ENCODE assay signal across 1 cellular context in the genomic region with DNA sequence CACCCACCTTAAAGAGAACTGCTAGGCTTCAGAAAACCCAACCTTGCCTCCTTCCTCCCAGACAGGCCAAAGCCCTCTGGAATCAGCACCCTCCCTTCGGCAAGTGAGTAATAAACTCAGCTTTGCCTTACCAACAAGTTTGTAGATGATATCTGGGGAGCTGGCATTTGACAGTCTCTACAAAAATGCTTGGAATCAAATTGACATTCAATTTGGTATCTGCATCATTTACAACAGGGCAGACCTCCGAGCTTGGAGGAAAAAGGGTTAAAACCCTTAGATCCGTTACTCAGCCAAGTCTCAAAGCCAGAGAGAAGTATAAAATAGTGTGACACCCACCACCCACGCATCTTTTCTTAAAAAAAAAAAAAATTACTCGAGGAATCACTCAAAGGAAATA.
TF ChIP-seq lines count a peak whose summit lies in the region.

No MANE protein-coding gene starts in this region.

TF ChIP-seq in IMR-90, 13 proteins besides CTCF, POLR2A, EP300 and RAD21:
- TF ChIP-seq MXI1 (IDR thresholded peaks at IDR 0.05; ENCODE audit: borderline replicate concordance, low read depth, low read length) (no peak), MAZ (IDR thresholded peaks at IDR 0.05; ENCODE audit: borderline replicate concordance, low read depth, low read length) (no peak), RFX5 (IDR thresholded peaks at IDR 0.05; ENCODE audit: low read depth, low read length) (no peak), CHD1 (IDR thresholded peaks at IDR 0.05; ENCODE audit: low read depth, low read length) (no peak)
- TF ChIP-seq, protein P1, sequence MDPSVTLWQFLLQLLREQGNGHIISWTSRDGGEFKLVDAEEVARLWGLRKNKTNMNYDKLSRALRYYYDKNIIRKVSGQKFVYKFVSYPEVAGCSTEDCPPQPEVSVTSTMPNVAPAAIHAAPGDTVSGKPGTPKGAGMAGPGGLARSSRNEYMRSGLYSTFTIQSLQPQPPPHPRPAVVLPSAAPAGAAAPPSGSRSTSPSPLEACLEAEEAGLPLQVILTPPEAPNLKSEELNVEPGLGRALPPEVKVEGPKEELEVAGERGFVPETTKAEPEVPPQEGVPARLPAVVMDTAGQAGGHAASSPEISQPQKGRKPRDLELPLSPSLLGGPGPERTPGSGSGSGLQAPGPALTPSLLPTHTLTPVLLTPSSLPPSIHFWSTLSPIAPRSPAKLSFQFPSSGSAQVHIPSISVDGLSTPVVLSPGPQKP (IDR thresholded peaks at IDR 0.05; ENCODE audit: borderline replicate concordance, low read depth, low read length): no peak
